ENCODE assay signal across 1 cellular context in the genomic region with DNA sequence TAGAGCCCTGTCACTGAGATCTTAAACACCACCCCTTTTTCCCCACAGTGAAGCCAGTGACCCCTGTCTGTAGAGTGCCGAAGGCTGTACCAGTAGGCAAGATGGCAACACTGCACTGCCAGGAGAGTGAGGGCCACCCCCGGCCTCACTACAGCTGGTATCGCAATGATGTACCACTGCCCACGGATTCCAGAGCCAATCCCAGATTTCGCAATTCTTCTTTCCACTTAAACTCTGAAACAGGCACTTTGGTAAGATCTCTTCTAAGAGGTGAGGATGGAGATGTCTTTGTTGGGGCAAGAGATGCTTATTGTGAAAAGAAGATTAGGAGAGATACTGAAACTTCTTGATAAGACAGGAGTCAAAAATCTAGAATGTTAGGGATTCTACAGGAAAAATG.
TF ChIP-seq lines count a peak whose summit lies in the region.

No MANE protein-coding gene starts in this region.

TF ChIP-seq in IMR-90, 13 proteins besides CTCF, POLR2A, EP300 and RAD21 (continued from another document):
- TF ChIP-seq ELK1 (IDR thresholded peaks at IDR 0.05; ENCODE audit: borderline replicate concordance, low read depth, low read length) (no peak), MAFK (IDR thresholded peaks at IDR 0.05; ENCODE audit: low read depth, low read length) (no peak), FOS (IDR thresholded peaks at IDR 0.05; ENCODE audit: low read depth, low read length) (no peak), NFE2L2 (IDR thresholded peaks at IDR 0.05; ENCODE audit: low read depth, low read length) (no peak)
